1 cellular context compared by ENCODE assay signal in the genomic region with DNA sequence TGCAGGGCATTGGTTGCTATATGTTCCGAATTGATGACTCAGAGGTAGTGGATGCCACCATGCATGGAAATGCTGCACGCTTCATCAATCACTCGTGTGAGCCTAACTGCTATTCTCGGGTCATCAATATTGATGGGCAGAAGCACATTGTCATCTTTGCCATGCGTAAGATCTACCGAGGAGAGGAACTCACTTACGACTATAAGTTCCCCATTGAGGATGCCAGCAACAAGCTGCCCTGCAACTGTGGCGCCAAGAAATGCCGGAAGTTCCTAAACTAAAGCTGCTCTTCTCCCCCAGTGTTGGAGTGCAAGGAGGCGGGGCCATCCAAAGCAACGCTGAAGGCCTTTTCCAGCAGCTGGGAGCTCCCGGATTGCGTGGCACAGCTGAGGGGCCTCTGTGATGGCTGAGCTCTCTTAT.
TF ChIP-seq lines count a peak whose summit lies in the region.

No MANE protein-coding gene starts in this region.

TF ChIP-seq in GM12878, 131 proteins besides CTCF, POLR2A, EP300 and RAD21:
- no peak for TF ChIP-seq MTA3 (IDR thresholded peaks at IDR 0.05; ENCODE audit: borderline replicate concordance, low read length)
- TF ChIP-seq NR2F1 (conservative IDR thresholded peaks at IDR 0.05): no peak
- no peak for TF ChIP-seq STAT1 (conservative IDR thresholded peaks at IDR 0.05)
- TF ChIP-seq CHD4 (IDR thresholded peaks at IDR 0.05): no peak
- no peak for TF ChIP-seq TAF1 (IDR thresholded peaks at IDR 0.05; ENCODE audit: borderline replicate concordance, low read depth, low read length)
- no peak for TF ChIP-seq MXI1 (IDR thresholded peaks at IDR 0.05; ENCODE audit: low read depth, low read length)
- TF ChIP-seq NRF1 (conservative IDR thresholded peaks at IDR 0.05; ENCODE audit: low read depth, low read length): no peak
- TF ChIP-seq CBX5 (IDR thresholded peaks at IDR 0.05; ENCODE audit: low read depth): no peak
- TF ChIP-seq STAT3 (IDR thresholded peaks at IDR 0.05; ENCODE audit: low read depth, low read length): no peak
- no peak for TF ChIP-seq NR2C2 (IDR thresholded peaks at IDR 0.05; ENCODE audit: borderline replicate concordance, control insufficient read depth, insufficient read length, low read depth)
- no peak for TF ChIP-seq NR2C1 (IDR thresholded peaks at IDR 0.05)
- no peak for TF ChIP-seq TARDBP (IDR thresholded peaks at IDR 0.05; ENCODE audit: borderline replicate concordance)
